ENCODE assay signal across 21 cellular contexts in genomic region chr11:34968862-34969261, GRCh38. TPM values are rescaled to one million over a fixed set of nuclear protein-coding genes. Genes with fewer than 3 reads are reported as not detected.
DNase-seq lines count a peak whose midpoint lies in the region; ATAC-seq, FAIRE-seq and TF ChIP-seq lines count a peak whose summit lies in the region.
"Had no signal": no experiment of that assay in that cellular context is flagged by ENCODE, and none has a peak within 500 bp of the region (broad histone marks: within the 10 kb centered on the region; RNA-seq: fewer than 3 reads in every experiment).

No MANE protein-coding gene starts in this region.

- DNase-seq in DMS53 (lab: John Stamatoyannopoulos, UW) = peak; percentile 2
- DNase-seq in DMS53 treated with DMSO at 0.1 percent for 48 hours (lab: John Stamatoyannopoulos, UW; ENCODE audit: unreplicated experiment) = no peak
- no peak for DNase-seq in kidney
- DNase-seq in right lobe of liver = no peak
- DNase-seq: CD4-positive, CD25-positive, alpha-beta regulatory T cell; CD8-positive, alpha-beta memory T cell; DMS 273 treated with DMSO at 0.1 percent for 48 hours; EL; GDM1; GM23248; H7; HCEC 1CT had no signal

- H3K27ac ChIP-seq in kidney (ENCODE audit: low read depth in 2 of 2, low read length in 2 of 2) (no peak overlapping the region), right lobe of liver (no peak overlapping the region)
- H3K27ac ChIP-seq: 22Rv1, BLaER1, C4-2B, GM23248 had no signal

- no peaks in the 10 kb centered on the region for H3K9me3 ChIP-seq in kidney (ENCODE audit: control insufficient read depth in 1 of 2, low read length in 2 of 2)
- H3K9me3 ChIP-seq in right lobe of liver = no peaks in the 10 kb centered on the region

- peaks cover 0 to 9% of the 10 kb centered on the region in 2 donors for H3K36me3 ChIP-seq in kidney (ENCODE audit: control insufficient read depth in 1 of 2, insufficient read depth in 2 of 2, low read length in 2 of 2)
- H3K36me3 ChIP-seq in right lobe of liver = no peaks in the 10 kb centered on the region

- H3K4me3 ChIP-seq in kidney (ENCODE audit: low read length in 2 of 2) (no peak overlapping the region), right lobe of liver (no peak overlapping the region)
- H3K4me3 ChIP-seq: BLaER1, GM12878, GM23248 had no signal

- H3K9ac ChIP-seq in kidney (ENCODE audit: low read length in 2 of 2) = no peak overlapping the region
- H3K9ac ChIP-seq: BLaER1, GM23248 had no signal

- no peaks in the 10 kb centered on the region for H3K4me1 ChIP-seq in kidney (ENCODE audit: control insufficient read depth in 1 of 2, insufficient read depth in 1 of 2, low read depth in 1 of 2, low read length in 2 of 2)
- peaks cover 0 to 33% (median 0%) of the 10 kb centered on the region in 4 donors for H3K4me1 ChIP-seq in right lobe of liver
- H3K4me1 ChIP-seq: BLaER1 had no signal

- peak; percentile 46 to 68 (median 64) for ATAC-seq in right lobe of liver
- ATAC-seq in HG02840 (IDR thresholded peaks at IDR 0.05; ENCODE audit: low FRiP score, unreplicated experiment) = no peak
- ATAC-seq in HG03354 (IDR thresholded peaks at IDR 0.05; ENCODE audit: poor library complexity, severe bottlenecking, unreplicated experiment) = no peak
- ATAC-seq: GM12878 had no signal

- H3K27me3 ChIP-seq in right lobe of liver = no peaks in the 10 kb centered on the region
- H3K27me3 ChIP-seq: BLaER1 had no signal

- intact Hi-C loops in kidney (cut with DNase I) (no loop called here), right lobe of liver (cut with DNase I) (no loop called here)

- TF ChIP-seq CTCF in kidney (IDR thresholded peaks at IDR 0.05; ENCODE audit: borderline replicate concordance, extremely low read depth, insufficient read depth) = no peak
- no peak for TF ChIP-seq CTCF in right lobe of liver (IDR thresholded peaks at IDR 0.05)

- 100% methylated on average over 3 of the region's 4 CpGs for WGBS in right lobe of liver (ENCODE audit: insufficient coverage, low coverage, low lambda C conversion rate, missing lambda C conversion rate)

- FAIRE-seq in kidney (lab: Jason Lieb, UNC) = peak; percentile 13
- FAIRE-seq: D721Med, GM12878, GM19239, H1 had no signal

- TF ChIP-seq POLR2A in right lobe of liver (IDR thresholded peaks at IDR 0.05) = no peak

RNA-seq across cellular contexts. Expression of gene PDHX, which starts 52.4 kb away (rescaled TPM):
- total RNA-seq in kidney (32.6 TPM), right lobe of liver (10 to 100 TPM; 21.3 to 31.3 (median 28.8) TPM)
- polyA plus RNA-seq in kidney (ENCODE audit: insufficient read depth, low read depth, low replicate concordance) = 29.6 TPM

RNA-seq across cellular contexts. Expression of gene APIP, which starts 52.7 kb away (rescaled TPM):
- total RNA-seq in kidney (26.5 TPM), right lobe of liver (10 to 100 TPM in 5 of 6 experiments, 1 to 10 TPM in 1; 9.4 to 19.7 (median 14.5) TPM)
- polyA plus RNA-seq in kidney (ENCODE audit: insufficient read depth, low read depth, low replicate concordance) = 53.6 TPM

Comparison
In these comparisons a context has a peak if more than half of its experiments do, and no peak if none do; other contexts are left out.
1. ATAC-seq: peak in right lobe of liver (4 of 4); none in HG02840 (single experiment) and HG03354 (single experiment).